8 cellular contexts compared by ENCODE assay signal in the genomic region with DNA sequence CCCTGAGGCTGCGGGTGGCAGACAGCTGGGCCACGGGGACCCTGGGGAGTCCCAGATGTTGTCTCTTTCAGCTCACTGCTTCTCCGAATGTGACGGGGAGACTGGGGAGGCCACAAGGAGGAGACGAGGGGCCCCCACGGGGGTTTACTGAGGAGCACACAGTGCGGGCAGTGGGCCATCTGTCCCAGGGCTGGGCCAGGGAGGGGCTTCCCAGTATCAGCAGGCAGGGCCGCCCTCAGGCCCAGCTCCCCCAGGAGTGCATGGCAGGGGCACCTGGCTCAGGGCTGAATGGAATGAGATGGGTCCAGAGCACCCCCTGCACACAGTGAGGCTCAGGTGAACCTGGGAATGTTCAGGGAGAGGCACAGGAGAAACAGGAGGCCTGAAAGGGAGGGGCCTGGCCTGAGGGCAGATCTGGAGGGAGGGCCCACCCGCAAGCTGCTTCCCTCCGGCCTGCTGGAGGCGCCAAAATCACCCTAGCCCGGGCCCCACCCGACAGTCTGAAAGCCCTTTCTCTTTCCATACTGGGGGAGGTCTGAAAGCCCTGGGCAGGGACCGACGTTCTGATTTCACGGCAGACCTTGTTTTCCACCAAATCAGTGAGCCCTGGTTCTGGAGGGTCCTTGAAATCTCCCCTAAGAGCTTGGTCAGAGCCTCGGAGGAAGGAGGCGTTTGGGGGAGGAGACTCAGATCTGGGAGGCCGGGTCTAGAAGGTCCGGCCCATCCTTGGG. TPM values are rescaled to one million over a fixed set of nuclear protein-coding genes. Genes with fewer than 3 reads are reported as not detected.
A peak's percentile ranks its signal among the peaks of the same experiment; 100 is the strongest.
DNase-seq lines count a peak whose midpoint lies in the region; ATAC-seq and TF ChIP-seq lines count a peak whose summit lies in the region.

No MANE protein-coding gene starts in this region.

- peak; percentile 32 for ATAC-seq in CD8-positive, alpha-beta T cell
- ATAC-seq in GM18858 (IDR thresholded peaks at IDR 0.05; ENCODE audit: unreplicated experiment) (peak; percentile 38), HG02938 (IDR thresholded peaks at IDR 0.05; ENCODE audit: unreplicated experiment) (peak; percentile 38), lung (ENCODE audit: insufficient read depth, low FRiP score) (peak; percentile 54)

- no peak overlapping the region for H3K4me3 Mint-ChIP-seq in CD8-positive, alpha-beta T cell

- peaks cover 6% of the 10 kb centered on the region for H3K4me1 Mint-ChIP-seq in CD8-positive, alpha-beta T cell (ENCODE audit: low read depth)

- no peak for DNase-seq in CD8-positive, alpha-beta T cell
- DNase-seq in NCI-H2171 treated with DMSO at 0.1 percent for 48 hours (lab: John Stamatoyannopoulos, UW) (peak; percentile 91), cardiac fibroblast (ENCODE audit: low read depth in 2 of 2) (peak; percentile 40 to 63), lung (ENCODE audit: low spot score) (peak; percentile 74), medulla oblongata (ENCODE audit: extremely low spot score) (no peak)
- no peak for DNase-seq in effector memory CD4-positive, alpha-beta T cell

- no peak overlapping the region for H3K4me3 ChIP-seq in CD8-positive, alpha-beta T cell (ENCODE audit: low read depth, low read length)
- H3K4me3 ChIP-seq in cardiac fibroblast (replicated peaks in 1 of 2; ENCODE audit: low read depth in 2 of 2, low read length in 2 of 2), result no peak overlapping the region
- H3K4me3 ChIP-seq in lung, result no peak overlapping the region
- no peak overlapping the region for H3K4me3 ChIP-seq in effector memory CD4-positive, alpha-beta T cell (ENCODE audit: insufficient read depth, low read depth, low read length, poor library complexity, severe bottlenecking)

- H3K27me3 ChIP-seq in CD8-positive, alpha-beta T cell (ENCODE audit: insufficient read depth, low read length), result no peaks in the 10 kb centered on the region
- H3K27me3 ChIP-seq in lung (ENCODE audit: control insufficient read depth, insufficient read depth), result no peaks in the 10 kb centered on the region
- no peaks in the 10 kb centered on the region for H3K27me3 ChIP-seq in effector memory CD4-positive, alpha-beta T cell (replicated peaks; ENCODE audit: control insufficient read depth, insufficient read depth, low read length, poor library complexity, severe bottlenecking)

- H3K9me3 ChIP-seq in CD8-positive, alpha-beta T cell (ENCODE audit: low read length), result no peaks in the 10 kb centered on the region
- H3K9me3 ChIP-seq in lung (ENCODE audit: control insufficient read depth in 2 of 2, insufficient read depth in 1 of 2, low read length in 1 of 2), result no peaks in the 10 kb centered on the region
- H3K9me3 ChIP-seq in effector memory CD4-positive, alpha-beta T cell (ENCODE audit: control insufficient read depth, low read length), result no peaks in the 10 kb centered on the region

- POLR2A ChIA-PET in CD8-positive, alpha-beta T cell (lab: Charles Lee), result interaction anchor here (0.9 to 2.2 kb wide), 5 partner anchors 10 to 60 kb away, joined by 3 to 8 read pairs (median 6); a partner anchor contains a TSS

- no peaks in the 10 kb centered on the region for H3K36me3 ChIP-seq in CD8-positive, alpha-beta T cell (ENCODE audit: insufficient read depth, low read length)
- no peaks in the 10 kb centered on the region for H3K36me3 ChIP-seq in lung (ENCODE audit: control insufficient read depth in 2 of 2, insufficient read depth in 2 of 2, low read length in 2 of 2)
- no peaks in the 10 kb centered on the region for H3K36me3 ChIP-seq in effector memory CD4-positive, alpha-beta T cell (ENCODE audit: control insufficient read depth, insufficient read depth, low read length)

- no peaks in the 10 kb centered on the region for H3K9me3 Mint-ChIP-seq in CD8-positive, alpha-beta T cell

- no peaks in the 10 kb centered on the region for H3K36me3 Mint-ChIP-seq in CD8-positive, alpha-beta T cell

- 38 to 41% methylated on average over 20 of the region's 20 CpGs for WGBS in lung, 2 donors

- peak overlapping the region; percentile 37 for H3K27ac Mint-ChIP-seq in CD8-positive, alpha-beta T cell

- H3K4me1 ChIP-seq in CD8-positive, alpha-beta T cell (ENCODE audit: insufficient read depth, low read length), result peaks cover 5% of the 10 kb centered on the region
- H3K4me1 ChIP-seq in lung (ENCODE audit: control insufficient read depth in 2 of 2, insufficient read depth in 2 of 2, low read length in 2 of 2), result peaks cover 0 to 11% of the 10 kb centered on the region in 2 donors
- H3K4me1 ChIP-seq in effector memory CD4-positive, alpha-beta T cell (ENCODE audit: control insufficient read depth, insufficient read depth, low read length, poor library complexity, severe bottlenecking), result no peaks in the 10 kb centered on the region

- intact Hi-C loops in CD8-positive, alpha-beta T cell (cut with DNase I, micrococcal nuclease), result no loop called here

- H3K27me3 Mint-ChIP-seq in CD8-positive, alpha-beta T cell (ENCODE audit: low read depth), result no peaks in the 10 kb centered on the region

- TF ChIP-seq CTCF in CD8-positive, alpha-beta T cell (IDR thresholded peaks at IDR 0.05), result no peak
- peak; percentile 24 for TF ChIP-seq CTCF in cardiac fibroblast (IDR thresholded peaks at IDR 0.05; ENCODE audit: low read depth, low read length)
- no peak for TF ChIP-seq CTCF in lung (IDR thresholded peaks at IDR 0.05; ENCODE audit: control extremely low read depth, extremely low read depth)

- CTCF ChIA-PET in CD8-positive, alpha-beta T cell (lab: Charles Lee), result interaction anchor here (0.6 to 26.7 kb wide), 9 partner anchors 9 to 63 kb away, joined by 3 to 783 read pairs (median 4); no protein-coding TSS in a partner anchor

- no peak overlapping the region for H3K27ac ChIP-seq in CD8-positive, alpha-beta T cell (ENCODE audit: low read depth, low read length)
- peak overlapping the region; percentile 63 to 93 for H3K27ac ChIP-seq in lung (ENCODE audit: low read depth in 1 of 2, low read length in 1 of 2)
- no peak overlapping the region for H3K27ac ChIP-seq in effector memory CD4-positive, alpha-beta T cell (ENCODE audit: insufficient read depth, low read length, poor library complexity, severe bottlenecking)

RNA-seq across cellular contexts. Expression of a gene that starts 35.5 kb away (rescaled TPM):
- total RNA-seq in CD8-positive, alpha-beta T cell, result 1,000 to 10,000 TPM; 1,661 to 1,675 TPM
- total RNA-seq in lung, result 100 to 1,000 TPM; 755 to 925 TPM
- 1,000 to 10,000 TPM; 1,633 to 1,655 TPM for polyA plus RNA-seq in lung

Comparison
In these comparisons a context has a peak if more than half of its experiments do, and no peak if none do; other contexts are left out.
1. DNase-seq: peak in NCI-H2171 treated with DMSO at 0.1 percent for 48 hours (single experiment), cardiac fibroblast (2 of 2) and lung (single experiment); none in CD8-positive, alpha-beta T cell (0 of 7), effector memory CD4-positive, alpha-beta T cell (0 of 3) and medulla oblongata (single experiment).
2. H3K27ac ChIP-seq: peak in lung (2 of 2); none in CD8-positive, alpha-beta T cell (single experiment) and effector memory CD4-positive, alpha-beta T cell (single experiment).
3. Peak in every context shown above with its lines, with median percentiles within 50 percentile points of each other: ATAC-seq.